In genomic region chr9:31320507-31320906, GRCh38 we compare ENCODE assay signal across 26 cellular contexts.
"Had no signal": no experiment of that assay in that cellular context is flagged by ENCODE, and none has a peak within 500 bp of the region (broad histone marks: within the 10 kb centered on the region; RNA-seq: fewer than 3 reads in every experiment).

No MANE protein-coding gene starts in this region.

- H3K4me1 ChIP-seq: left lung, lower lobe of right lung, neural progenitor cell, right atrium auricular region, right lobe of liver, stomach, testis, thyroid gland, transverse colon, uterus had no signal

- H3K4me3 ChIP-seq: left lung, lower lobe of right lung, neural progenitor cell, ovary, right atrium auricular region, right lobe of liver, smooth muscle cell, stomach, testis, thyroid gland, transverse colon, uterus had no signal

- H3K27me3 ChIP-seq: left lung, neural progenitor cell, ovary, right atrium auricular region, right lobe of liver, stomach, testis, thyroid gland, transverse colon, uterus had no signal

- H3K4me1 Mint-ChIP-seq: mesothelial cell of epicardium, nephron progenitor cell had no signal

- H3K27ac Mint-ChIP-seq: mesothelial cell of epicardium; natural killer cell; nephron progenitor cell; neural progenitor cell; progenitor cell of endocrine pancreas; stimulated activated naive B cell treated with anti-CD40 and anti-IgM and Interleukin-4, amounts not matched to agents 10 μg/mL and 1 μg/mL and 100 μg/mL, for 72 hours had no signal

- H3K9me3 ChIP-seq: left lung, lower lobe of right lung, ovary, right atrium auricular region, right lobe of liver, stomach, testis, thyroid gland, transverse colon, uterus had no signal

- H3K9me3 Mint-ChIP-seq: mesothelial cell of epicardium; naive B cell; natural killer cell; nephron progenitor cell; neural progenitor cell; stimulated activated naive B cell treated with anti-CD40 and anti-IgM and Interleukin-4, amounts not matched to agents 10 μg/mL and 1 μg/mL and 100 μg/mL, for 72 hours had no signal

- H3K27ac ChIP-seq: left lung, lower lobe of right lung, neural progenitor cell, ovary, right atrium auricular region, right lobe of liver, stomach, testis, thyroid gland, transverse colon, uterus had no signal

- H2AFZ ChIP-seq: neural progenitor cell had no signal

- H3K4me2 ChIP-seq: neural progenitor cell, smooth muscle cell had no signal

- H3K9ac ChIP-seq: neural progenitor cell had no signal

- DNase-seq: hippocampal formation; left colon; lower lobe of right lung; mesendoderm; naive B cell; natural killer cell; nephron progenitor cell; ovary; stimulated activated CD4-positive, alpha-beta T cell treated with anti-CD3 and anti-CD28 coated beads, Interleukin-12 subunit alpha, Interleukin-12 subunit beta, amount 100 ng/mL, for 4 hours; stimulated activated CD4-positive, alpha-beta T cell treated with anti-CD3 and anti-CD28 coated beads, Interleukin-15, amount 100 ng/mL, for 24 hours; stimulated activated CD4-positive, alpha-beta T cell treated with anti-CD3 and anti-CD28 coated beads, Interleukin-2, amount 100 ng/mL, for 24 hours; stimulated activated CD4-positive, alpha-beta T cell treated with anti-CD3 and anti-CD28 coated beads, Interleukin-4, amount 100 ng/mL, for 1 hour; stimulated activated naive B cell treated with anti-CD40 and anti-IgM and Interleukin-4, amounts not matched to agents 10 μg/mL and 1 μg/mL and 100 μg/mL, for 72 hours; stimulated activated naive CD8-positive, alpha-beta T cell treated with anti-CD3 and anti-CD28 coated beads, Interleukin-15, Interleukin-2, amounts not matched to agents 100 U/mL and 50 U/mL, for 24 hours; stomach; testis; thyroid gland; transverse colon; uterus had no signal

- H3K27me3 Mint-ChIP-seq: naive B cell; progenitor cell of endocrine pancreas; stimulated activated naive B cell treated with anti-CD40 and anti-IgM and Interleukin-4, amounts not matched to agents 10 μg/mL and 1 μg/mL and 100 μg/mL, for 72 hours had no signal

- H3K36me3 ChIP-seq: left lung, lower lobe of right lung, neural progenitor cell, ovary, right atrium auricular region, right lobe of liver, stomach, thyroid gland, transverse colon, uterus had no signal

- H3K36me3 Mint-ChIP-seq: mesothelial cell of epicardium; naive B cell; natural killer cell; neural progenitor cell; stimulated activated naive B cell treated with anti-CD40 and anti-IgM and Interleukin-4, amounts not matched to agents 10 μg/mL and 1 μg/mL and 100 μg/mL, for 72 hours had no signal

- H3K4me3 Mint-ChIP-seq: mesothelial cell of epicardium; naive B cell; natural killer cell; nephron progenitor cell; neural progenitor cell; stimulated activated naive B cell treated with anti-CD40 and anti-IgM and Interleukin-4, amounts not matched to agents 10 μg/mL and 1 μg/mL and 100 μg/mL, for 72 hours had no signal
